ENCODE assay signal across 30 cellular contexts in genomic region chr10:81943583-81943982, GRCh38.
"Had no signal": no experiment of that assay in that cellular context is flagged by ENCODE, and none has a peak within 500 bp of the region (broad histone marks: within the 10 kb centered on the region; RNA-seq: fewer than 3 reads in every experiment).

No MANE protein-coding gene starts in this region.

- H3K4me3 Mint-ChIP-seq: immature natural killer cell; naive thymus-derived CD8-positive, alpha-beta T cell; nephron; neural crest cell; stimulated activated naive B cell treated with anti-CD40 and anti-IgM and Interleukin-4, amounts not matched to agents 10 μg/mL and 1 μg/mL and 100 μg/mL, for 72 hours had no signal

- H3K4me1 ChIP-seq: left lung, lower lobe of right lung, pancreas, prostate gland, stomach, testis, thyroid gland, transverse colon, upper lobe of left lung, vagina had no signal

- H3K36me3 ChIP-seq: left lung, lower lobe of right lung, pancreas, prostate gland, stomach, thyroid gland, transverse colon, upper lobe of left lung, vagina had no signal

- H3K4me1 Mint-ChIP-seq: immature natural killer cell; naive thymus-derived CD8-positive, alpha-beta T cell; nephron; neural crest cell; stimulated activated naive B cell treated with anti-CD40 and anti-IgM and Interleukin-4, amounts not matched to agents 10 μg/mL and 1 μg/mL and 100 μg/mL, for 72 hours had no signal

- H3K36me3 Mint-ChIP-seq: immature natural killer cell; naive thymus-derived CD8-positive, alpha-beta T cell; stimulated activated naive B cell treated with anti-CD40 and anti-IgM and Interleukin-4, amounts not matched to agents 10 μg/mL and 1 μg/mL and 100 μg/mL, for 72 hours had no signal

- H3K4me3 ChIP-seq: left lung, lower lobe of right lung, pancreas, prostate gland, skin epidermis, stomach, testis, thyroid gland, transverse colon, upper lobe of left lung, vagina had no signal

- DNase-seq: immature natural killer cell; kidney; left colon; left lung; lower lobe of right lung; mammary epithelial cell; mesenchymal stem cell; naive thymus-derived CD8-positive, alpha-beta T cell; nucleus accumbens; pancreas; posterior cingulate gyrus; retina; right cardiac atrium; stimulated activated CD4-positive, alpha-beta T cell treated with anti-CD3 and anti-CD28 coated beads, Interleukin-12 subunit alpha, Interleukin-12 subunit beta, amount 100 ng/mL, for 4 hours; stimulated activated CD4-positive, alpha-beta T cell treated with anti-CD3 and anti-CD28 coated beads, Interleukin-15, amount 100 ng/mL, for 24 hours; stimulated activated CD4-positive, alpha-beta T cell treated with anti-CD3 and anti-CD28 coated beads, Interleukin-2, amount 100 ng/mL, for 24 hours; stimulated activated CD4-positive, alpha-beta T cell treated with anti-CD3 and anti-CD28 coated beads, Interleukin-4, amount 100 ng/mL, for 1 hour; stimulated activated naive B cell treated with anti-CD40 and anti-IgM and Interleukin-4, amounts not matched to agents 10 μg/mL and 1 μg/mL and 100 μg/mL, for 72 hours; stimulated activated naive CD8-positive, alpha-beta T cell treated with anti-CD3 and anti-CD28 coated beads, Interleukin-15, Interleukin-2, amounts not matched to agents 100 U/mL and 50 U/mL, for 24 hours; stomach; testis; thyroid gland; transverse colon; upper lobe of left lung had no signal

- H3K9me3 ChIP-seq: left lung, lower lobe of right lung, pancreas, prostate gland, testis, thyroid gland, transverse colon, upper lobe of left lung, vagina had no signal

- H3K27me3 ChIP-seq: left lung, pancreas, stomach, testis, thyroid gland, transverse colon, upper lobe of left lung, vagina had no signal

- H3K27ac ChIP-seq: left lung, lower lobe of right lung, pancreas, prostate gland, skin epidermis, stomach, testis, thyroid gland, transverse colon, upper lobe of left lung, vagina had no signal

- ATAC-seq: left colon; left lung; lower lobe of right lung; naive thymus-derived CD8-positive, alpha-beta T cell; pancreas; right cardiac atrium; sciatic nerve; stimulated activated naive B cell treated with anti-CD40 and anti-IgM and Interleukin-4, amounts not matched to agents 10 μg/mL and 1 μg/mL and 100 μg/mL, for 72 hours; stimulated activated naive CD8-positive, alpha-beta T cell treated with anti-CD3 and anti-CD28 coated beads, Interleukin-15, Interleukin-2, amounts not matched to agents 100 U/mL and 50 U/mL, for 24 hours had no signal

- H3K27me3 Mint-ChIP-seq: naive thymus-derived CD8-positive, alpha-beta T cell; stimulated activated naive B cell treated with anti-CD40 and anti-IgM and Interleukin-4, amounts not matched to agents 10 μg/mL and 1 μg/mL and 100 μg/mL, for 72 hours had no signal

- H3K27ac Mint-ChIP-seq: immature natural killer cell; naive thymus-derived CD8-positive, alpha-beta T cell; nephron; stimulated activated naive B cell treated with anti-CD40 and anti-IgM and Interleukin-4, amounts not matched to agents 10 μg/mL and 1 μg/mL and 100 μg/mL, for 72 hours had no signal
